Comparison of ENCODE assay signal across 2 cellular contexts in the genomic region with DNA sequence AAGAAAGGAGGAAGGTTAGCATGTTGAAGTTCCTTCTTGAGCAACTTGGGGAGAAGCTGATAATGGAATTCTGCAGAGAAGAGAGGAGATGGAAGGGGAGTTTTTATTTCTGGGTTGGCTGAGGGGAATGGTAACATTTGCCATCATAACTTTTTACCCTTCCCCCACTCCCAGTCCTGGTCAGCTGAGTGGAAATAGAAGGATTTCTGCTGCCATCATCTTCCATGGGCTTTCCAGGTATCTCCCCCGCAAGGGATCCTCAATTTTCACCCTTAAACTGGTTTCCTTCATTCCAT.
TF ChIP-seq lines count a peak whose summit lies in the region.

No MANE protein-coding gene starts in this region.

TF ChIP-seq in H1, 55 proteins besides CTCF, POLR2A, EP300 and RAD21:
- no peak for TF ChIP-seq TAF7 (optimal IDR thresholded peaks at IDR 0.05; ENCODE audit: borderline replicate concordance, low read depth, low read length)
- TF ChIP-seq SRF (IDR thresholded peaks at IDR 0.05; ENCODE audit: low read depth, low read length), result no peak
- TF ChIP-seq, protein P1, sequence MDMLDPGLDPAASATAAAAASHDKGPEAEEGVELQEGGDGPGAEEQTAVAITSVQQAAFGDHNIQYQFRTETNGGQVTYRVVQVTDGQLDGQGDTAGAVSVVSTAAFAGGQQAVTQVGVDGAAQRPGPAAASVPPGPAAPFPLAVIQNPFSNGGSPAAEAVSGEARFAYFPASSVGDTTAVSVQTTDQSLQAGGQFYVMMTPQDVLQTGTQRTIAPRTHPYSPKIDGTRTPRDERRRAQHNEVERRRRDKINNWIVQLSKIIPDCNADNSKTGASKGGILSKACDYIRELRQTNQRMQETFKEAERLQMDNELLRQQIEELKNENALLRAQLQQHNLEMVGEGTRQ (IDR thresholded peaks at IDR 0.05; ENCODE audit: low read length), result no peak
- TF ChIP-seq CTBP2 (IDR thresholded peaks at IDR 0.05; ENCODE audit: borderline replicate concordance, insufficient read depth, insufficient read length, low read length), result no peak
- no peak for TF ChIP-seq YY1 (IDR thresholded peaks at IDR 0.05; ENCODE audit: low read depth, low read length)
- no peak for TF ChIP-seq SIN3A (conservative IDR thresholded peaks at IDR 0.05 in 1 of 2, IDR thresholded peaks at IDR 0.05 in 1 of 2; ENCODE audit: low read depth in 1 of 2, low read length in 2 of 2)
- TF ChIP-seq EZH2 (IDR thresholded peaks at IDR 0.05; ENCODE audit: low read depth, low read length, severe bottlenecking), result no peak
- no peak for TF ChIP-seq TAF1 (IDR thresholded peaks at IDR 0.05; ENCODE audit: low read depth, low read length)
- TF ChIP-seq, protein P2, sequence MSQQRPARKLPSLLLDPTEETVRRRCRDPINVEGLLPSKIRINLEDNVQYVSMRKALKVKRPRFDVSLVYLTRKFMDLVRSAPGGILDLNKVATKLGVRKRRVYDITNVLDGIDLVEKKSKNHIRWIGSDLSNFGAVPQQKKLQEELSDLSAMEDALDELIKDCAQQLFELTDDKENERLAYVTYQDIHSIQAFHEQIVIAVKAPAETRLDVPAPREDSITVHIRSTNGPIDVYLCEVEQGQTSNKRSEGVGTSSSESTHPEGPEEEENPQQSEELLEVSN (IDR thresholded peaks at IDR 0.05), result no peak
- no peak for TF ChIP-seq PHF8 (conservative IDR thresholded peaks at IDR 0.05; ENCODE audit: low read depth, low read length)
- no peak for TF ChIP-seq POU5F1 (IDR thresholded peaks at IDR 0.05; ENCODE audit: low read depth, low read length)
- no peak for TF ChIP-seq SP1 (IDR thresholded peaks at IDR 0.05; ENCODE audit: low read depth, low read length)
- no peak for TF ChIP-seq KDM4A (IDR thresholded peaks at IDR 0.05; ENCODE audit: low read depth, low read length, severe bottlenecking)
- TF ChIP-seq KDM5A (IDR thresholded peaks at IDR 0.05; ENCODE audit: low read length), result no peak

TF ChIP-seq in GM12891, 5 proteins besides CTCF, POLR2A, EP300 and RAD21:
- TF ChIP-seq POLR2AphosphoS5 (IDR thresholded peaks at IDR 0.05; ENCODE audit: low read depth, low read length), result no peak
- no peak for TF ChIP-seq POU2F2 (IDR thresholded peaks at IDR 0.05; ENCODE audit: low read depth, low read length)
- no peak for TF ChIP-seq PAX5 (IDR thresholded peaks at IDR 0.05; ENCODE audit: insufficient read depth, low read length, severe bottlenecking)
- TF ChIP-seq TAF1 (IDR thresholded peaks at IDR 0.05; ENCODE audit: low read depth, low read length), result no peak
